ENCODE assay signal across 7 cellular contexts in the genomic region with DNA sequence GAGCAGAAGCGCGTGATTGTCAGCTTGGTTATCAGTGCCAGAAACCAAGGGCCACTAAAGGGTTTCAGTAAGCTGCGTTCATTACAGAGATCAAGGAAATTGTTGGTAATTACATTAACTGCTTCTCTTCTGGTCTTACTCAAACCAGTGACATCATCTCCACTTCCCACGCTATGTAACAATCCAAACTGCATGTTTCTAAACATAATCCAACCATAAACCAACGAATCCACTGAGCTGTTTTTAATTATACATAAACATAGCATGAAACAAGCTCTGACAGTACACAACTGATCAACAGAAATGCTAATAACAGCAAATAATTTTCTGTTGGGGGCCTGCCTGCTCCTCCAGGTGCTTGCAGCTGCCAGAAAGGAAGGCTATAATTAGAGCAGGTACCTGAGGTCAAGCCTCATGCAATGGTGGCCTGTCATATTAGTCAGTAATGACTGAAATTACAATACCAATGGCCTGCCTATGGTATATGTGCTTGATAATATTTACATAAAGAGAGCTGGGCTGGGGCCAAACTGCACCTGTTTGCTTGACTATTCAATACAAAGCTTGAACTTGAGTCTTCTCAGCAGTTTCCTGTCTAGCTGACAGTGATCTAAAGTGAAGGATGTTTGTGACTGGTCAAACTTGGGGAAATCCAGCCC. TPM values are rescaled to one million over a fixed set of nuclear protein-coding genes. Genes with fewer than 3 reads are reported as not detected.
A peak's percentile ranks its signal among the peaks of the same experiment; 100 is the strongest.
DNase-seq lines count a peak whose midpoint lies in the region; ATAC-seq and TF ChIP-seq lines count a peak whose summit lies in the region.

No MANE protein-coding gene starts in this region.

- peaks cover 20% of the 10 kb centered on the region for H3K36me3 ChIP-seq in RWPE2 (ENCODE audit: low read depth)
- peaks cover 2 to 6% of the 10 kb centered on the region in 2 donors for H3K36me3 ChIP-seq in lung (ENCODE audit: control insufficient read depth in 2 of 2, insufficient read depth in 2 of 2, low read length in 2 of 2)
- peaks cover 0 to 4% (median 0%) of the 10 kb centered on the region in 3 donors for H3K36me3 ChIP-seq in tibial artery

- ATAC-seq in GM21576 (IDR thresholded peaks at IDR 0.05; ENCODE audit: unreplicated experiment) (peak; percentile 92), RWPE2 (ENCODE audit: low read depth) (peak; percentile 26), lung (ENCODE audit: insufficient read depth, low FRiP score) (no peak)

- H3K27ac ChIP-seq in RWPE2 (ENCODE audit: poor library complexity, severe bottlenecking) (peak overlapping the region; percentile 89), lung (ENCODE audit: low read depth in 1 of 2, low read length in 1 of 2) (peak overlapping the region; percentile 72 to 98), tibial artery (peak overlapping the region; percentile 71 to 85)

- H3K4me3 ChIP-seq in GM12875 (ENCODE audit: low read depth, low read length) (peak overlapping the region; percentile 0), RWPE2 (ENCODE audit: severe bottlenecking) (no peak overlapping the region), lung (no peak overlapping the region), tibial artery (peak overlapping the region; percentile 40 to 48)
- H3K4me3 ChIP-seq in Jurkat, Clone E6-1 (ENCODE audit: low read length): peak overlapping the region; percentile 39

- peak; percentile 42 for DNase-seq in Jurkat, Clone E6-1 (ENCODE audit: low read depth, low spot score)
- DNase-seq in RWPE2 (ENCODE audit: low spot score) (no peak), lung (ENCODE audit: low spot score) (no peak), tibial artery (no peak)
- peak; percentile 29 for DNase-seq in central memory CD4-positive, alpha-beta T cell

- H3K4me1 ChIP-seq in RWPE2 (ENCODE audit: insufficient read depth, poor library complexity, severe bottlenecking) (peaks cover 16% of the 10 kb centered on the region), lung (ENCODE audit: control insufficient read depth in 2 of 2, insufficient read depth in 2 of 2, low read length in 2 of 2) (peaks cover 12 to 35% of the 10 kb centered on the region in 2 donors), tibial artery (peaks cover 0 to 42% (median 23%) of the 10 kb centered on the region in 4 donors)

- 12 to 17% methylated on average over 5 of the region's 5 CpGs for WGBS in lung, 2 donors

- intact Hi-C loops in tibial artery (cut with DNase I; ENCODE audit: low total_unique reads): no loop called here

- TF ChIP-seq CTCF in GM12875 (IDR thresholded peaks at IDR 0.05; ENCODE audit: borderline replicate concordance, insufficient read depth, low read depth, low read length) (no peak), RWPE2 (IDR thresholded peaks at IDR 0.05; ENCODE audit: poor library complexity, severe bottlenecking) (no peak), lung (IDR thresholded peaks at IDR 0.05; ENCODE audit: control extremely low read depth, extremely low read depth) (no peak), tibial artery (IDR thresholded peaks at IDR 0.05) (no peak)

- no peaks in the 10 kb centered on the region for H3K27me3 ChIP-seq in RWPE2 (ENCODE audit: insufficient read depth, poor library complexity, severe bottlenecking)
- no peaks in the 10 kb centered on the region for H3K27me3 ChIP-seq in lung (ENCODE audit: control insufficient read depth, insufficient read depth)
- H3K27me3 ChIP-seq in tibial artery: no peaks in the 10 kb centered on the region

- no peaks in the 10 kb centered on the region for H3K9me3 ChIP-seq in RWPE2 (ENCODE audit: severe bottlenecking)
- H3K9me3 ChIP-seq in lung (ENCODE audit: control insufficient read depth in 2 of 2, insufficient read depth in 1 of 2, low read length in 1 of 2): no peaks in the 10 kb centered on the region
- no peaks in the 10 kb centered on the region for H3K9me3 ChIP-seq in tibial artery

RNA-seq across cellular contexts. Expression of a gene that starts 40.1 kb away (rescaled TPM):
- polyA plus RNA-seq in Jurkat, Clone E6-1 (2012; ENCODE audit: insufficient read depth, insufficient read length): 47.0 TPM
- 10 to 100 TPM; 51.9 to 70.1 TPM for total RNA-seq in lung
- 10 to 100 TPM; 54.3 to 57.7 TPM for polyA plus RNA-seq in lung

Comparison
In these comparisons a context has a peak if more than half of its experiments do, and no peak if none do; other contexts are left out.
1. H3K4me3 ChIP-seq: peak in GM12875 (single experiment), Jurkat, Clone E6-1 (single experiment) and tibial artery (2 of 2); none in RWPE2 (single experiment) and lung (single experiment).
2. DNase-seq: peak in Jurkat, Clone E6-1 (single experiment) and central memory CD4-positive, alpha-beta T cell (single experiment); none in RWPE2 (single experiment), lung (single experiment) and tibial artery (0 of 2).
3. Peak in every context shown above with its lines, with median percentiles within 50 percentile points of each other: H3K27ac ChIP-seq.